1 cellular context compared by ENCODE assay signal in the genomic region with DNA sequence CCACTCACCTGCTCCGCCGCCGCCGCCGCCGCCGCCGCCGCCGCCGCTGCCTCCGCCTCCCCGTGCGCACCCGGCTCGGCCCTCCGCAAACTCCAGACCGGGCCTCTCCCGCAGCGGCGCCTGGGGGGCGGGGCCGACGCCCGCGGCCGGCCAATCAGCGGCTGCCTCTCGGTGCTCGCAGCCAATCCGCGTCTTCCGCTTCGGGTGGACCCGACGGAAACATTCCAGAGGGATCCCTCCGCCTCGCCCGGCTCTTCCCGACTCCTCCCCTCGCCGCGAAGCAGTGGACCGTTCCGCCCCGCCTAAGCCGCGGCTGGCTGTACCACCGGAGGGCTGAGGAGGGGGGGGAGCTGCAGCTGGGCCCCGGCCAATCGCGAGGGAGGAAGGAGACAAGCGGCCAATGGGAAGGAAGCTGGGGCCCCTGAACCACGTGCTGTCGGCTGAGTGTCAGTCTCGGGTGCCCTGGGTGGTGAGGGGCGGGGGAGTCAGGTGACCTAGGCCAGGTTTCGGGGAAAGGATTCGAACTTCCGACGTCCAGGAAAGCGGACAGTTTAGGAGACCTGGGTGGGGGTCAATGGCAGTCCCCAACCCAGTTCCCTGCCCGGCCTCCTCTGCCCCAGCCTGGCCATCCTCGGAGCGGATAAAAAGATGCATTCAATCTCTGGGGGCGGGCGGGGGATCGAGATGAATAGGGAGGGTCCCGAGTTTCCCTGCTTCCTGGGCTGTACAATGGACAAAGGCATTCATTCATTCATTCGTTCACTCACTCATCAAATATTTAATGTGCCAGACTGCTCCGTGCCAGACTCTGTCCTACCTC.
TF ChIP-seq lines count a peak whose summit lies in the region.

TSS of gene GIPC1 (minus strand) at position 99 of the 820 bp plus-strand sequence. CDS start 13,151 bp downstream, outside the sequence.

TF ChIP-seq in K562, 482 proteins besides CTCF, POLR2A, EP300 and RAD21 (continued from another document and continues in another):
- TF ChIP-seq, protein P1, sequence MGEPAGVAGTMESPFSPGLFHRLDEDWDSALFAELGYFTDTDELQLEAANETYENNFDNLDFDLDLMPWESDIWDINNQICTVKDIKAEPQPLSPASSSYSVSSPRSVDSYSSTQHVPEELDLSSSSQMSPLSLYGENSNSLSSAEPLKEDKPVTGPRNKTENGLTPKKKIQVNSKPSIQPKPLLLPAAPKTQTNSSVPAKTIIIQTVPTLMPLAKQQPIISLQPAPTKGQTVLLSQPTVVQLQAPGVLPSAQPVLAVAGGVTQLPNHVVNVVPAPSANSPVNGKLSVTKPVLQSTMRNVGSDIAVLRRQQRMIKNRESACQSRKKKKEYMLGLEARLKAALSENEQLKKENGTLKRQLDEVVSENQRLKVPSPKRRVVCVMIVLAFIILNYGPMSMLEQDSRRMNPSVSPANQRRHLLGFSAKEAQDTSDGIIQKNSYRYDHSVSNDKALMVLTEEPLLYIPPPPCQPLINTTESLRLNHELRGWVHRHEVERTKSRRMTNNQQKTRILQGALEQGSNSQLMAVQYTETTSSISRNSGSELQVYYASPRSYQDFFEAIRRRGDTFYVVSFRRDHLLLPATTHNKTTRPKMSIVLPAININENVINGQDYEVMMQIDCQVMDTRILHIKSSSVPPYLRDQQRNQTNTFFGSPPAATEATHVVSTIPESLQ (CRISPR knock-in tag; IDR thresholded peaks at IDR 0.05) = no peak
- TF ChIP-seq TCF3 (CRISPR knock-in tag; IDR thresholded peaks at IDR 0.05) (no peak), HCFC1 (IDR thresholded peaks at IDR 0.05; ENCODE audit: low read depth, low read length) (0 out of 2 replicates have a peak, but pooled peaks have one; percentile 36), GABPB2 (CRISPR knock-in tag; conservative IDR thresholded peaks at IDR 0.05) (no peak), HNRNPH1 (optimal IDR thresholded peaks at IDR 0.05; ENCODE audit: low read depth, low read length) (no peak), ZBTB33 (CRISPR knock-in tag; IDR thresholded peaks at IDR 0.05) (peak; percentile 63), ZNF76 (CRISPR knock-in tag; IDR thresholded peaks at IDR 0.05; ENCODE audit: borderline replicate concordance) (no peak), ZNF398 (CRISPR knock-in tag; IDR thresholded peaks at IDR 0.05) (no peak), KDM4B (IDR thresholded peaks at IDR 0.05; ENCODE audit: borderline replicate concordance in 2 of 2, low read depth in 1 of 2) (peak in 1 of 2 experiments; percentile 45; a peak in 1 of 4 replicates), SOX6 (IDR thresholded peaks at IDR 0.05) (peak; percentile 23; the same call in 1 of the 2 replicates), KHSRP (IDR thresholded peaks at IDR 0.05) (no peak), SIN3A (IDR thresholded peaks at IDR 0.05; ENCODE audit: borderline replicate concordance in 2 of 2, control insufficient read depth in 1 of 2, low read depth in 2 of 2, low read length in 2 of 2) (no peak; a peak in 1 of 4 replicates), NEUROD1 (IDR thresholded peaks at IDR 0.05; ENCODE audit: borderline replicate concordance, low read depth, low read length, partially characterized antibody) (peak; percentile 72), PHTF2 (CRISPR knock-in tag; IDR thresholded peaks at IDR 0.05) (no peak), THRB (CRISPR knock-in tag; conservative IDR thresholded peaks at IDR 0.05) (no peak), STAT5B (CRISPR knock-in tag; IDR thresholded peaks at IDR 0.05) (no peak), RBFOX2 (IDR thresholded peaks at IDR 0.05; ENCODE audit: low read depth, low read length) (peak; percentile 73), ZNF589 (CRISPR knock-in tag; IDR thresholded peaks at IDR 0.05; ENCODE audit: low read depth) (no peak), TBP (optimal IDR thresholded peaks at IDR 0.05; ENCODE audit: low read depth, low read length) (peak; percentile 32), TCF7 (IDR thresholded peaks at IDR 0.05; ENCODE audit: borderline replicate concordance) (no peak), POLR3A (IDR thresholded peaks at IDR 0.05; ENCODE audit: borderline replicate concordance, extremely low read depth, insufficient read depth, insufficient read length) (no peak), PURB (CRISPR knock-in tag; IDR thresholded peaks at IDR 0.05; ENCODE audit: low read depth) (no peak), ZNF274 (IDR thresholded peaks at IDR 0.05; ENCODE audit: borderline replicate concordance, low read depth, low read length) (no peak), MED1 (CRISPR knock-in tag; IDR thresholded peaks at IDR 0.05; ENCODE audit: borderline replicate concordance) (no peak), HDAC1 (IDR thresholded peaks at IDR 0.05) (peak in 1 of 2 experiments; percentile 49; a peak in 2 of 4 replicates), ZNF146 (CRISPR knock-in tag; IDR thresholded peaks at IDR 0.05; ENCODE audit: unreplicated experiment) (no peak), USF2 (CRISPR knock-in tag; IDR thresholded peaks at IDR 0.05) (peak; percentile 91), FOXP1 (CRISPR knock-in tag; IDR thresholded peaks at IDR 0.05) (peak; percentile 73; the same call in 1 of the 2 replicates), ZFX (CRISPR knock-in tag; IDR thresholded peaks at IDR 0.05) (peak; percentile 46), FOSL1 (tag; conservative IDR thresholded peaks at IDR 0.05) (peak; percentile 50), MCM3 (IDR thresholded peaks at IDR 0.05) (no peak), HDAC8 (tag; IDR thresholded peaks at IDR 0.05) (no peak), ZKSCAN8 (CRISPR knock-in tag; IDR thresholded peaks at IDR 0.05) (no peak), ZNF766 (CRISPR knock-in tag; conservative IDR thresholded peaks at IDR 0.05) (peak; percentile 67), NCOA2 (IDR thresholded peaks at IDR 0.05; ENCODE audit: partially characterized antibody in 2 of 2) (no peak), MAZ (CRISPR knock-in tag; conservative IDR thresholded peaks at IDR 0.05 in 1 of 2, IDR thresholded peaks at IDR 0.05 in 1 of 2) (peak; percentile 86 to 87), ATF7 (IDR thresholded peaks at IDR 0.05) (peak; percentile 100), PPARD (CRISPR knock-in tag; IDR thresholded peaks at IDR 0.05) (no peak), NCOR1 (IDR thresholded peaks at IDR 0.05) (no peak)
- TF ChIP-seq, protein P2, sequence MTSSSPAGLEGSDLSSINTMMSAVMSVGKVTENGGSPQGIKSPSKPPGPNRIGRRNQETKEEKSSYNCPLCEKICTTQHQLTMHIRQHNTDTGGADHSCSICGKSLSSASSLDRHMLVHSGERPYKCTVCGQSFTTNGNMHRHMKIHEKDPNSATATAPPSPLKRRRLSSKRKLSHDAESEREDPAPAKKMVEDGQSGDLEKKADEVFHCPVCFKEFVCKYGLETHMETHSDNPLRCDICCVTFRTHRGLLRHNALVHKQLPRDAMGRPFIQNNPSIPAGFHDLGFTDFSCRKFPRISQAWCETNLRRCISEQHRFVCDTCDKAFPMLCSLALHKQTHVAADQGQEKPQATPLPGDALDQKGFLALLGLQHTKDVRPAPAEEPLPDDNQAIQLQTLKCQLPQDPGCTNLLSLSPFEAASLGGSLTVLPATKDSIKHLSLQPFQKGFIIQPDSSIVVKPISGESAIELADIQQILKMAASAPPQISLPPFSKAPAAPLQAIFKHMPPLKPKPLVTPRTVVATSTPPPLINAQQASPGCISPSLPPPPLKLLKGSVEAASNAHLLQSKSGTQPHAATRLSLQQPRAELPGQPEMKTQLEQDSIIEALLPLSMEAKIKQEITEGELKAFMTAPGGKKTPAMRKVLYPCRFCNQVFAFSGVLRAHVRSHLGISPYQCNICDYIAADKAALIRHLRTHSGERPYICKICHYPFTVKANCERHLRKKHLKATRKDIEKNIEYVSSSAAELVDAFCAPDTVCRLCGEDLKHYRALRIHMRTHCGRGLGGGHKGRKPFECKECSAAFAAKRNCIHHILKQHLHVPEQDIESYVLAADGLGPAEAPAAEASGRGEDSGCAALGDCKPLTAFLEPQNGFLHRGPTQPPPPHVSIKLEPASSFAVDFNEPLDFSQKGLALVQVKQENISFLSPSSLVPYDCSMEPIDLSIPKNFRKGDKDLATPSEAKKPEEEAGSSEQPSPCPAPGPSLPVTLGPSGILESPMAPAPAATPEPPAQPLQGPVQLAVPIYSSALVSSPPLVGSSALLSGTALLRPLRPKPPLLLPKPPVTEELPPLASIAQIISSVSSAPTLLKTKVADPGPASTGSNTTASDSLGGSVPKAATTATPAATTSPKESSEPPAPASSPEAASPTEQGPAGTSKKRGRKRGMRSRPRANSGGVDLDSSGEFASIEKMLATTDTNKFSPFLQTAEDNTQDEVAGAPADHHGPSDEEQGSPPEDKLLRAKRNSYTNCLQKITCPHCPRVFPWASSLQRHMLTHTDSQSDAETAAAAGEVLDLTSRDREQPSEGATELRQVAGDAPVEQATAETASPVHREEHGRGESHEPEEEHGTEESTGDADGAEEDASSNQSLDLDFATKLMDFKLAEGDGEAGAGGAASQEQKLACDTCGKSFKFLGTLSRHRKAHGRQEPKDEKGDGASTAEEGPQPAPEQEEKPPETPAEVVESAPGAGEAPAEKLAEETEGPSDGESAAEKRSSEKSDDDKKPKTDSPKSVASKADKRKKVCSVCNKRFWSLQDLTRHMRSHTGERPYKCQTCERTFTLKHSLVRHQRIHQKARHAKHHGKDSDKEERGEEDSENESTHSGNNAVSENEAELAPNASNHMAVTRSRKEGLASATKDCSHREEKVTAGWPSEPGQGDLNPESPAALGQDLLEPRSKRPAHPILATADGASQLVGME (CRISPR knock-in tag; IDR thresholded peaks at IDR 0.05) = no peak
- TF ChIP-seq, protein P3, sequence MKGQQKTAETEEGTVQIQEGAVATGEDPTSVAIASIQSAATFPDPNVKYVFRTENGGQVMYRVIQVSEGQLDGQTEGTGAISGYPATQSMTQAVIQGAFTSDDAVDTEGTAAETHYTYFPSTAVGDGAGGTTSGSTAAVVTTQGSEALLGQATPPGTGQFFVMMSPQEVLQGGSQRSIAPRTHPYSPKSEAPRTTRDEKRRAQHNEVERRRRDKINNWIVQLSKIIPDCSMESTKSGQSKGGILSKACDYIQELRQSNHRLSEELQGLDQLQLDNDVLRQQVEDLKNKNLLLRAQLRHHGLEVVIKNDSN (CRISPR knock-in tag; IDR thresholded peaks at IDR 0.05) = peak; percentile 97
- TF ChIP-seq, protein P4, sequence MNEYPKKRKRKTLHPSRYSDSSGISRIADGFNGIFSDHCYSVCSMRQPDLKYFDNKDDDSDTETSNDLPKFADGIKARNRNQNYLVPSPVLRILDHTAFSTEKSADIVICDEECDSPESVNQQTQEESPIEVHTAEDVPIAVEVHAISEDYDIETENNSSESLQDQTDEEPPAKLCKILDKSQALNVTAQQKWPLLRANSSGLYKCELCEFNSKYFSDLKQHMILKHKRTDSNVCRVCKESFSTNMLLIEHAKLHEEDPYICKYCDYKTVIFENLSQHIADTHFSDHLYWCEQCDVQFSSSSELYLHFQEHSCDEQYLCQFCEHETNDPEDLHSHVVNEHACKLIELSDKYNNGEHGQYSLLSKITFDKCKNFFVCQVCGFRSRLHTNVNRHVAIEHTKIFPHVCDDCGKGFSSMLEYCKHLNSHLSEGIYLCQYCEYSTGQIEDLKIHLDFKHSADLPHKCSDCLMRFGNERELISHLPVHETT (CRISPR knock-in tag; conservative IDR thresholded peaks at IDR 0.05 in 1 of 2, IDR thresholded peaks at IDR 0.05 in 1 of 2) = peak in 1 of 2 experiments; percentile 83; a peak in 1 of 4 replicates
- TF ChIP-seq, protein P5, sequence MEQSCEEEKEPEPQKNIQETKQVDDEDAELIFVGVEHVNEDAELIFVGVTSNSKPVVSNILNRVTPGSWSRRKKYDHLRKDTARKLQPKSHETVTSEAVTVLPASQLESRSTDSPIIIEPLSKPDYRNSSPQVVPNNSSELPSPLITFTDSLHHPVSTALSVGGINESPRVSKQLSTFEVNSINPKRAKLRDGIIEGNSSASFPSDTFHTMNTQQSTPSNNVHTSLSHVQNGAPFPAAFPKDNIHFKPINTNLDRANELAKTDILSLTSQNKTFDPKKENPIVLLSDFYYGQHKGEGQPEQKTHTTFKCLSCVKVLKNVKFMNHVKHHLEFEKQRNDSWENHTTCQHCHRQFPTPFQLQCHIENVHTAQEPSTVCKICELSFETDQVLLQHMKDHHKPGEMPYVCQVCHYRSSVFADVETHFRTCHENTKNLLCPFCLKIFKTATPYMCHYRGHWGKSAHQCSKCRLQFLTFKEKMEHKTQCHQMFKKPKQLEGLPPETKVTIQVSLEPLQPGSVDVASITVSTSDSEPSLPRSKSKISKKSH (CRISPR knock-in tag; IDR thresholded peaks at IDR 0.05) = no peak
